Comparison of ENCODE assay signal across 24 cellular contexts in genomic region chr18:1104265-1104792, GRCh38.
DNase-seq lines count a peak whose midpoint lies in the region; ATAC-seq, FAIRE-seq and TF ChIP-seq lines count a peak whose summit lies in the region.
"Had no signal": no experiment of that assay in that cellular context is flagged by ENCODE, and none has a peak within 500 bp of the region (broad histone marks: within the 10 kb centered on the region; RNA-seq: fewer than 3 reads in every experiment).

No MANE protein-coding gene starts in this region.

- no peaks in the 10 kb centered on the region for H3K79me1 ChIP-seq in mesendoderm (ENCODE audit: low read length)

- FAIRE-seq in D721Med (lab: Jason Lieb, UNC): peak; percentile 64
- FAIRE-seq: endometrium, frontal cortex, GM12891, pancreas, small intestine had no signal

- H3K27me3 ChIP-seq in gastrocnemius medialis (no peaks in the 10 kb centered on the region), mesendoderm (ENCODE audit: insufficient read depth, low read length, poor library complexity) (no peaks in the 10 kb centered on the region), Karpas-422 (ENCODE audit: low read length) (no peaks in the 10 kb centered on the region)
- H3K27me3 ChIP-seq: pancreas, Peyer's patch had no signal

- H3K4ac ChIP-seq in mesendoderm (ENCODE audit: low read depth, low read length): no peak overlapping the region

- no peaks in the 10 kb centered on the region for H3K36me3 ChIP-seq in gastrocnemius medialis
- no peaks in the 10 kb centered on the region for H3K36me3 ChIP-seq in mesendoderm (ENCODE audit: control insufficient read depth, insufficient read depth, low read length)
- no peaks in the 10 kb centered on the region for H3K36me3 ChIP-seq in Karpas-422 (ENCODE audit: insufficient read depth, low read length)
- H3K36me3 ChIP-seq: pancreas, Peyer's patch had no signal

- TF ChIP-seq CTCF in D721Med (IDR thresholded peaks at IDR 0.05; ENCODE audit: insufficient read depth, missing control alignments): no peak
- TF ChIP-seq CTCF in astrocyte of the cerebellum (IDR thresholded peaks at IDR 0.05; ENCODE audit: low read depth, low read length, missing control alignments): no peak
- no peak for TF ChIP-seq CTCF in gastrocnemius medialis (IDR thresholded peaks at IDR 0.05 in 4 of 5, conservative IDR thresholded peaks at IDR 0.05 in 1 of 5)

- H2BK15ac ChIP-seq in mesendoderm (replicated peaks; ENCODE audit: low read depth): no peak overlapping the region

- no peak overlapping the region for H3K4me3 ChIP-seq in astrocyte of the cerebellum (ENCODE audit: low read depth, low read length)
- H3K4me3 ChIP-seq in gastrocnemius medialis: no peak overlapping the region
- no peak overlapping the region for H3K4me3 ChIP-seq in mesendoderm (ENCODE audit: low read length)
- H3K4me3 ChIP-seq in Karpas-422 (ENCODE audit: low read length): no peak overlapping the region
- H3K4me3 ChIP-seq: GM23338, pancreas, Peyer's patch had no signal

- H4K20me1 ChIP-seq in Karpas-422 (ENCODE audit: insufficient read depth, low read depth, low read length): no peaks in the 10 kb centered on the region

- no peak overlapping the region for H3K23ac ChIP-seq in mesendoderm (ENCODE audit: low read length)

- ATAC-seq in left cardiac atrium (peak; percentile 57 to 79), gastrocnemius medialis (no peak)
- ATAC-seq: activated naive CD4-positive, alpha-beta T cell treated with anti-CD3 and anti-CD28 coated beads, Interleukin-2, amount 50 U/mL, for 72 hours; activated T-cell treated with anti-CD3 and anti-CD28 coated beads, Interleukin-2, amount 50 U/mL, for 4 hours; CD8-positive, alpha-beta T cell; GM23338 had no signal

- no peak overlapping the region for H4K5ac ChIP-seq in mesendoderm (ENCODE audit: low read length)

- TF ChIP-seq POLR2A in gastrocnemius medialis (IDR thresholded peaks at IDR 0.05): no peak

- H3K9me2 ChIP-seq in Karpas-422 (replicated peaks; ENCODE audit: insufficient read depth, low read length): no peaks in the 10 kb centered on the region

- no peak overlapping the region for H2BK5ac ChIP-seq in mesendoderm (ENCODE audit: low read length)

- no peak overlapping the region for H4K8ac ChIP-seq in mesendoderm (ENCODE audit: low read depth, low read length)

- H3K4me2 ChIP-seq in mesendoderm (ENCODE audit: low read length) (no peak overlapping the region), Karpas-422 (ENCODE audit: low read depth, low read length, poor library complexity, severe bottlenecking) (no peak overlapping the region)
- H3K4me2 ChIP-seq: GM23338 had no signal

- H3K79me2 ChIP-seq in mesendoderm (ENCODE audit: control insufficient read depth, insufficient read depth, low read length) (no peaks in the 10 kb centered on the region), Karpas-422 (ENCODE audit: low read length) (no peaks in the 10 kb centered on the region)

- no peak overlapping the region for H2BK120ac ChIP-seq in mesendoderm (ENCODE audit: low read depth, low read length)

- no CpG with 5 or more reads among the region's 3 CpGs for WGBS in mesendoderm (ENCODE audit: extremely low coverage, insufficient coverage, low lambda C conversion rate)

- no peak for DNase-seq in D721Med (ENCODE audit: insufficient read length, low spot score)
- peak; percentile 29 for DNase-seq in HS-5 (ENCODE audit: low read depth)
- peak; percentile 89 for DNase-seq in astrocyte of the cerebellum (ENCODE audit: low read depth)
- DNase-seq in left cardiac atrium: no peak
- no peak for DNase-seq in gastrocnemius medialis
- no peak for DNase-seq in mesendoderm
- no peak for DNase-seq in Karpas-422
- no peak for DNase-seq in activated gamma-delta T cell treated with Interleukin-2 at 50 U/mL for 16 hours
- DNase-seq: activated CD4-positive, alpha-beta memory T cell treated with anti-CD3 and anti-CD28 coated beads, Interleukin-2, amount 10 ng/mL, durations not matched to agents 7 days and 5 days; activated T-cell treated with anti-CD3 and anti-CD28 coated beads, Interleukin-2, amount 50 U/mL, for 4 hours; CD8-positive, alpha-beta T cell; KG1; NCI-H1105; pancreas; Peyer's patch; small intestine; stimulated activated CD4-positive, alpha-beta T cell treated with anti-CD3 and anti-CD28 coated beads, Interleukin-4, amount 100 ng/mL, for 4 hours; stimulated activated CD8-positive, alpha-beta memory T cell treated with anti-CD3 and anti-CD28 coated beads, Interleukin-4, amount 100 ng/mL, for 48 hours had no signal

- no peak overlapping the region for H2AK5ac ChIP-seq in mesendoderm (ENCODE audit: low read length)

- H3K4me1 ChIP-seq in gastrocnemius medialis: no peaks in the 10 kb centered on the region
- H3K4me1 ChIP-seq in mesendoderm (ENCODE audit: control insufficient read depth, low read depth, low read length): no peaks in the 10 kb centered on the region
- H3K4me1 ChIP-seq in Karpas-422 (ENCODE audit: low read length): no peaks in the 10 kb centered on the region
- H3K4me1 ChIP-seq: pancreas, Peyer's patch had no signal

- H3K27ac ChIP-seq in gastrocnemius medialis (no peak overlapping the region), mesendoderm (ENCODE audit: low read depth, low read length) (no peak overlapping the region), Karpas-422 (ENCODE audit: low read length) (no peak overlapping the region)
- H3K27ac ChIP-seq: pancreas, Peyer's patch, VCaP had no signal

- in situ Hi-C loops in astrocyte of the cerebellum (cut with HindIII; ENCODE audit: low sequenced_read_pairs): no loop called here
- in situ Hi-C loops in gastrocnemius medialis (cut with MboI; ENCODE audit: low sequenced_read_pairs in 4 of 4): no loop called here

- H3K9ac ChIP-seq in mesendoderm (ENCODE audit: low read length): no peak overlapping the region
- no peak overlapping the region for H3K9ac ChIP-seq in Karpas-422 (ENCODE audit: low read length)

- intact Hi-C loops in left cardiac atrium (cut with DNase I): no loop called here
- intact Hi-C loops in gastrocnemius medialis (cut with DNase I; ENCODE audit: low total_unique reads): no loop called here

- H2AFZ ChIP-seq in Karpas-422 (ENCODE audit: low read length): no peak overlapping the region
- H2AFZ ChIP-seq: GM23338 had no signal

- no peak overlapping the region for H3K56ac ChIP-seq in mesendoderm (ENCODE audit: low read length)

- H3K9me3 ChIP-seq in gastrocnemius medialis (no peaks in the 10 kb centered on the region), Karpas-422 (ENCODE audit: low read length) (peaks cover 14% of the 10 kb centered on the region; the same call in 1 of the 2 replicates)
- H3K9me3 ChIP-seq: pancreas, Peyer's patch had no signal

- H3K18ac ChIP-seq in mesendoderm (ENCODE audit: low read length): no peak overlapping the region

Comparison
In these comparisons a context has a peak if more than half of its experiments do, and no peak if none do; other contexts are left out.
1. DNase-seq: peak in HS-5 (single experiment) and astrocyte of the cerebellum (single experiment); none in D721Med (single experiment), left cardiac atrium (single experiment), gastrocnemius medialis (0 of 2), mesendoderm (single experiment), Karpas-422 (single experiment) and activated gamma-delta T cell treated with Interleukin-2 at 50 U/mL for 16 hours (single experiment).
2. ATAC-seq: peak in left cardiac atrium (2 of 2); none in gastrocnemius medialis (0 of 2).